In the genomic region with DNA sequence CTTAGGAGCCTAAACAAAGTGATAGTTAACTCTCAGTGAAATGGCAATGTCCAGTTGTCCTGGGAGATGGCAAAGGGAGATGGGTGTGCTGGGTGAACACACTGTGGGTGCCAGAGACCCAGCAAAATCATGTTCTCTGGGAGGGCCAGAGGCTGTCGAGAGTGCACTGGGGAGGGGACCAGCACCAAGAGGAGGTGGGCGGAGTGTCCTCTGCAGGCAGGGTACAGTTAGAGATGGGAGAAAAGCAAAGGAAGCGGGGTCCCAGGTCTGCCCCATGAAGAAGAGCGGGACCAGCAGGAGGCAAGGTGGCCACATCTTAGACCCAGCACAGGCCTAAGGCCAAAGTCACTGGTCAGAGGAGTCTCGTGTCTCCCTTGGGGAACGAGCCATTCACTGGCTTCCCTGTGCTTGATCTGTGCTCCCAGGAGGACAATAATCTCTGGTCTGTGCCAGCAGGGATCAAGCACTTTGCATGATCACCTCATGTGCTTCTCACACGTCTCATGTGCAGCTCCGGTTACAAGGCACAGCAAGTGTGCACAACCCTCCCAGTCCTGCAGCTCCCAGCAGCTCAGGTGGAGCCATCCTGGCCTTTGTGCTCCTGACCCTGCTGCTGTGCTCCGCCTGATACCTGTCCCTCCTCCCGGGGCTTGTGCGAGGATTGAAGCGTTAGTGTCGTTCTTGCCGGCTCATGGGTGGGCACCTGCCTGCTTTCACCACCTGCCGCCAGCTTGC, we compare ENCODE assay signal across 1 cellular context.
TF ChIP-seq lines count a peak whose summit lies in the region.

No MANE protein-coding gene starts in this region.

TF ChIP-seq in SK-N-SH treated with all-trans-retinoic acid at 6 μM for 48 hours, 23 proteins besides CTCF, POLR2A, EP300 and RAD21:
- TF ChIP-seq OSR1 (CRISPR knock-in tag; IDR thresholded peaks at IDR 0.05) (no peak), ISL1 (CRISPR knock-in tag; IDR thresholded peaks at IDR 0.05) (no peak), ESRRG (CRISPR knock-in tag; IDR thresholded peaks at IDR 0.05) (no peak), CSDC2 (CRISPR knock-in tag; IDR thresholded peaks at IDR 0.05) (no peak), ZFP30 (CRISPR knock-in tag; IDR thresholded peaks at IDR 0.05) (no peak), SNAI2 (CRISPR knock-in tag; IDR thresholded peaks at IDR 0.05) (no peak), ARNTL (CRISPR knock-in tag; IDR thresholded peaks at IDR 0.05; ENCODE audit: borderline replicate concordance, low read depth) (no peak), PPARA (CRISPR knock-in tag; IDR thresholded peaks at IDR 0.05; ENCODE audit: borderline replicate concordance) (no peak), ZNF8 (CRISPR knock-in tag; IDR thresholded peaks at IDR 0.05) (no peak), TOX (CRISPR knock-in tag; IDR thresholded peaks at IDR 0.05; ENCODE audit: borderline replicate concordance) (no peak), TCF4 (CRISPR knock-in tag; IDR thresholded peaks at IDR 0.05; ENCODE audit: borderline replicate concordance) (no peak)
- TF ChIP-seq, protein P1, sequence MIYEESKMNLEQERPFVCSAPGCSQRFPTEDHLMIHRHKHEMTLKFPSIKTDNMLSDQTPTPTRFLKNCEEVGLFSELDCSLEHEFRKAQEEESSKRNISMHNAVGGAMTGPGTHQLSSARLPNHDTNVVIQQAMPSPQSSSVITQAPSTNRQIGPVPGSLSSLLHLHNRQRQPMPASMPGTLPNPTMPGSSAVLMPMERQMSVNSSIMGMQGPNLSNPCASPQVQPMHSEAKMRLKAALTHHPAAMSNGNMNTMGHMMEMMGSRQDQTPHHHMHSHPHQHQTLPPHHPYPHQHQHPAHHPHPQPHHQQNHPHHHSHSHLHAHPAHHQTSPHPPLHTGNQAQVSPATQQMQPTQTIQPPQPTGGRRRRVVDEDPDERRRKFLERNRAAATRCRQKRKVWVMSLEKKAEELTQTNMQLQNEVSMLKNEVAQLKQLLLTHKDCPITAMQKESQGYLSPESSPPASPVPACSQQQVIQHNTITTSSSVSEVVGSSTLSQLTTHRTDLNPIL (CRISPR knock-in tag; IDR thresholded peaks at IDR 0.05; ENCODE audit: low read depth), result no peak
- TF ChIP-seq, protein P2, sequence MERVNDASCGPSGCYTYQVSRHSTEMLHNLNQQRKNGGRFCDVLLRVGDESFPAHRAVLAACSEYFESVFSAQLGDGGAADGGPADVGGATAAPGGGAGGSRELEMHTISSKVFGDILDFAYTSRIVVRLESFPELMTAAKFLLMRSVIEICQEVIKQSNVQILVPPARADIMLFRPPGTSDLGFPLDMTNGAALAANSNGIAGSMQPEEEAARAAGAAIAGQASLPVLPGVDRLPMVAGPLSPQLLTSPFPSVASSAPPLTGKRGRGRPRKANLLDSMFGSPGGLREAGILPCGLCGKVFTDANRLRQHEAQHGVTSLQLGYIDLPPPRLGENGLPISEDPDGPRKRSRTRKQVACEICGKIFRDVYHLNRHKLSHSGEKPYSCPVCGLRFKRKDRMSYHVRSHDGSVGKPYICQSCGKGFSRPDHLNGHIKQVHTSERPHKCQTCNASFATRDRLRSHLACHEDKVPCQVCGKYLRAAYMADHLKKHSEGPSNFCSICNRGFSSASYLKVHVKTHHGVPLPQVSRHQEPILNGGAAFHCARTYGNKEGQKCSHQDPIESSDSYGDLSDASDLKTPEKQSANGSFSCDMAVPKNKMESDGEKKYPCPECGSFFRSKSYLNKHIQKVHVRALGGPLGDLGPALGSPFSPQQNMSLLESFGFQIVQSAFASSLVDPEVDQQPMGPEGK (CRISPR knock-in tag; IDR thresholded peaks at IDR 0.05; ENCODE audit: borderline replicate concordance), result no peak
- TF ChIP-seq, protein P3, sequence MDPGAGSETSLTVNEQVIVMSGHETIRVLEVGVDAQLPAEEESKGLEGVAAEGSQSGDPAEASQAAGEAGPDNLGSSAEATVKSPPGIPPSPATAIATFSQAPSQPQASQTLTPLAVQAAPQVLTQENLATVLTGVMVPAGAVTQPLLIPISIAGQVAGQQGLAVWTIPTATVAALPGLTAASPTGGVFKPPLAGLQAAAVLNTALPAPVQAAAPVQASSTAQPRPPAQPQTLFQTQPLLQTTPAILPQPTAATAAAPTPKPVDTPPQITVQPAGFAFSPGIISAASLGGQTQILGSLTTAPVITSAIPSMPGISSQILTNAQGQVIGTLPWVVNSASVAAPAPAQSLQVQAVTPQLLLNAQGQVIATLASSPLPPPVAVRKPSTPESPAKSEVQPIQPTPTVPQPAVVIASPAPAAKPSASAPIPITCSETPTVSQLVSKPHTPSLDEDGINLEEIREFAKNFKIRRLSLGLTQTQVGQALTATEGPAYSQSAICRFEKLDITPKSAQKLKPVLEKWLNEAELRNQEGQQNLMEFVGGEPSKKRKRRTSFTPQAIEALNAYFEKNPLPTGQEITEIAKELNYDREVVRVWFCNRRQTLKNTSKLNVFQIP (CRISPR knock-in tag; IDR thresholded peaks at IDR 0.05; ENCODE audit: borderline replicate concordance, low read depth), result no peak
- TF ChIP-seq, protein P4, sequence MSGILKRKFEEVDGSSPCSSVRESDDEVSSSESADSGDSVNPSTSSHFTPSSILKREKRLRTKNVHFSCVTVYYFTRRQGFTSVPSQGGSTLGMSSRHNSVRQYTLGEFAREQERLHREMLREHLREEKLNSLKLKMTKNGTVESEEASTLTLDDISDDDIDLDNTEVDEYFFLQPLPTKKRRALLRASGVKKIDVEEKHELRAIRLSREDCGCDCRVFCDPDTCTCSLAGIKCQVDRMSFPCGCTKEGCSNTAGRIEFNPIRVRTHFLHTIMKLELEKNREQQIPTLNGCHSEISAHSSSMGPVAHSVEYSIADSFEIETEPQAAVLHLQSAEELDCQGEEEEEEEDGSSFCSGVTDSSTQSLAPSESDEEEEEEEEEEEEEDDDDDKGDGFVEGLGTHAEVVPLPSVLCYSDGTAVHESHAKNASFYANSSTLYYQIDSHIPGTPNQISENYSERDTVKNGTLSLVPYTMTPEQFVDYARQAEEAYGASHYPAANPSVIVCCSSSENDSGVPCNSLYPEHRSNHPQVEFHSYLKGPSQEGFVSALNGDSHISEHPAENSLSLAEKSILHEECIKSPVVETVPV (CRISPR knock-in tag; IDR thresholded peaks at IDR 0.05), result no peak
